ENCODE assay signal across 8 cellular contexts in the genomic region with DNA sequence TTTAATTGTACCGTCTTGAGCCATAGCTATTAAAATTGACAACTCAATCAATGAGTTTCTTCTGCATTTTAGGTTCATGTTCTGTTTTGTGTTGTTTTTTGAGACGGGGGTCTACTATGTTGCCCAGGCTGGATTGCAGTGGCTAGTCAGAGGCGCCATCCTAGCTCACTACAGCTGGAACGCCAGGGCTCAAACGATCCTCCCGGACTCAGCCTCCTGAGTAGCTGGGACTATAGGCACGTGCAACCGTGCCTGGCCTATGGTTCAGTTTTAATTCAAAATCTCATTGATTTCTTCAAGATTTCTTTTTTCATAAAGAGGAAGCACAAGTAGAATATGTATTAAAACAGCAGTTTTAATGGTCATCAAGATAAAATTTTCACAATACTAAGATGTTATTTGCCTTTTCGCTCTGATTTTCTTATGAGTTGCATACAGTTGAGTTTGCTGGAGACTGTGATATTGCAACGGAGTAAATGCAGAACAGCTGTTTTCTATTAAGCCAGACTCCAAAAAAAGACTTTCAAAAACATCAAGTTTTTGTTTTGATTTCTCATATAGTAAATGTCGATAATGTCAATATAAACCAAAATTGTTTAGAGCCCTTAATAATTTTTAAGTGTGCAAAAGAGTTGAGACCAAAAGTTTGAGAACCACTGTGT. TPM values are rescaled to one million over a fixed set of nuclear protein-coding genes. Genes with fewer than 3 reads are reported as not detected.
A peak's percentile ranks its signal among the peaks of the same experiment; 100 is the strongest.
DNase-seq lines count a peak whose midpoint lies in the region; ATAC-seq and TF ChIP-seq lines count a peak whose summit lies in the region.

No MANE protein-coding gene starts in this region.

- peak overlapping the region; percentile 89 for H3K9ac ChIP-seq in SU-DHL-6 (ENCODE audit: low read length)
- H3K9ac ChIP-seq in subcutaneous abdominal adipose tissue (ENCODE audit: low read length in 5 of 5), result peak overlapping the region in 2 of 5 donors; percentile 94 to 97

- intact Hi-C loops in activated CD4-positive, alpha-beta T cell treated with anti-CD3 and anti-CD28 coated beads for 36 hours (cut with DNase I, micrococcal nuclease), result loop anchor here (1.0 to 5.0 kb wide), 6 partner anchors 32 to 586 kb away; a partner anchor contains a TSS

- CTCF ChIA-PET in activated CD4-positive, alpha-beta T cell treated with anti-CD3 and anti-CD28 coated beads for 36 hours (lab: Charles Lee), result interaction anchor here (1.1 to 1.5 kb wide), 4 partner anchors 13 to 54 kb away, joined by 4 to 8 read pairs (median 6); no protein-coding TSS in a partner anchor

- 19% methylated on average over 11 of the region's 11 CpGs for WGBS in hepatocyte (ENCODE audit: low lambda C conversion rate, missing lambda C conversion rate)

- H3K27me3 ChIP-seq in SU-DHL-6 (ENCODE audit: low read length) (no peaks in the 10 kb centered on the region), hepatocyte (no peaks in the 10 kb centered on the region), subcutaneous abdominal adipose tissue (ENCODE audit: control insufficient read depth in 5 of 5, insufficient read depth in 4 of 5, low read length in 5 of 5) (no peaks in the 10 kb centered on the region)

- H3K9me3 ChIP-seq in SU-DHL-6 (ENCODE audit: insufficient read depth, low read length), result no peaks in the 10 kb centered on the region
- H3K9me3 ChIP-seq in hepatocyte (ENCODE audit: low read depth), result no peaks in the 10 kb centered on the region
- no peaks in the 10 kb centered on the region for H3K9me3 ChIP-seq in subcutaneous abdominal adipose tissue (ENCODE audit: control insufficient read depth in 5 of 5, low read length in 5 of 5)

- no peak for DNase-seq in activated CD4-positive, alpha-beta T cell treated with anti-CD3 and anti-CD28 coated beads for 36 hours
- DNase-seq in activated CD4-positive, alpha-beta T cell treated with anti-CD3 and anti-CD28 coated beads, Interleukin-2, amount 50 U/mL, for 4 hours, result no peak
- no peak for DNase-seq in hepatocyte (ENCODE audit: low spot score)
- no peak for DNase-seq in mesenteric fat pad (ENCODE audit: low spot score)

- peak overlapping the region; percentile 96 for H2AFZ ChIP-seq in SU-DHL-6 (ENCODE audit: low read depth, low read length, severe bottlenecking)
- peak overlapping the region; percentile 94 for H2AFZ ChIP-seq in hepatocyte

- H3K4me1 Mint-ChIP-seq in activated CD4-positive, alpha-beta T cell treated with anti-CD3 and anti-CD28 coated beads for 36 hours, result peaks cover 42% of the 10 kb centered on the region

- H4K20me1 ChIP-seq in SU-DHL-6 (ENCODE audit: low read depth, low read length), result no peaks in the 10 kb centered on the region
- peaks cover 3% of the 10 kb centered on the region for H4K20me1 ChIP-seq in hepatocyte (ENCODE audit: insufficient read depth, poor library complexity, severe bottlenecking)

- H3K9me2 ChIP-seq in SU-DHL-6 (replicated peaks; ENCODE audit: insufficient read depth, low read length) (no peaks in the 10 kb centered on the region), hepatocyte (replicated peaks; ENCODE audit: insufficient read depth) (no peaks in the 10 kb centered on the region)

- POLR2A ChIA-PET in activated CD4-positive, alpha-beta T cell treated with anti-CD3 and anti-CD28 coated beads for 36 hours (lab: Charles Lee), result interaction anchor here (1.5 to 1.6 kb wide), 2 partner anchors 13 to 40 kb away, joined by 4 to 7 read pairs; no protein-coding TSS in a partner anchor

- H3K4me1 ChIP-seq in hepatocyte (ENCODE audit: insufficient read depth), result peaks cover 19% of the 10 kb centered on the region
- peaks cover 2 to 36% (median 31%) of the 10 kb centered on the region in 5 donors for H3K4me1 ChIP-seq in subcutaneous abdominal adipose tissue (ENCODE audit: control insufficient read depth in 5 of 5, insufficient read depth in 5 of 5, low read length in 5 of 5)

- H3F3A ChIP-seq in SU-DHL-6 (ENCODE audit: insufficient read depth), result no peaks in the 10 kb centered on the region

- H3K4me3 Mint-ChIP-seq in activated CD4-positive, alpha-beta T cell treated with anti-CD3 and anti-CD28 coated beads for 36 hours, result peak overlapping the region; percentile 89

- peak overlapping the region; percentile 59; the same call in 1 of the 2 replicates for H3K27ac ChIP-seq in SU-DHL-6 (ENCODE audit: low read depth, low read length)
- peak overlapping the region; percentile 93 for H3K27ac ChIP-seq in hepatocyte
- H3K27ac ChIP-seq in subcutaneous abdominal adipose tissue (ENCODE audit: low read depth, low read length), result no peak overlapping the region

- H3K27ac Mint-ChIP-seq in activated CD4-positive, alpha-beta T cell treated with anti-CD3 and anti-CD28 coated beads for 36 hours, result peak overlapping the region; percentile 90

- ATAC-seq in activated CD4-positive, alpha-beta T cell treated with anti-CD3 and anti-CD28 coated beads for 36 hours, result no peak
- ATAC-seq in HG02678 (IDR thresholded peaks at IDR 0.05; ENCODE audit: unreplicated experiment) (no peak), HG02852 (IDR thresholded peaks at IDR 0.05; ENCODE audit: unreplicated experiment) (no peak)

- H3K4me2 ChIP-seq in SU-DHL-6 (ENCODE audit: low read depth, low read length, poor library complexity, severe bottlenecking), result peak overlapping the region; percentile 89
- peak overlapping the region; percentile 89 for H3K4me2 ChIP-seq in hepatocyte

- TF ChIP-seq CTCF in SU-DHL-6 (IDR thresholded peaks at IDR 0.05; ENCODE audit: insufficient read depth, low read length, poor library complexity, severe bottlenecking) (no peak), hepatocyte (IDR thresholded peaks at IDR 0.05; ENCODE audit: poor library complexity) (no peak)

- H3K79me2 ChIP-seq in SU-DHL-6 (ENCODE audit: insufficient read depth, low read length), result peaks cover 52% of the 10 kb centered on the region
- peaks cover 57% of the 10 kb centered on the region for H3K79me2 ChIP-seq in hepatocyte

- H3K36me3 ChIP-seq in SU-DHL-6 (ENCODE audit: low read length), result no peaks in the 10 kb centered on the region
- H3K36me3 ChIP-seq in hepatocyte (replicated peaks; ENCODE audit: insufficient read depth, low read depth), result no peaks in the 10 kb centered on the region
- peaks cover 0 to 10% (median 4%) of the 10 kb centered on the region in 5 donors for H3K36me3 ChIP-seq in subcutaneous abdominal adipose tissue (ENCODE audit: control insufficient read depth in 5 of 5, insufficient read depth in 5 of 5, low read length in 5 of 5)

- peaks cover 14% of the 10 kb centered on the region for H3K36me3 Mint-ChIP-seq in activated CD4-positive, alpha-beta T cell treated with anti-CD3 and anti-CD28 coated beads for 36 hours (ENCODE audit: low read depth)

- H3K27me3 Mint-ChIP-seq in activated CD4-positive, alpha-beta T cell treated with anti-CD3 and anti-CD28 coated beads for 36 hours, result no peaks in the 10 kb centered on the region

- H3K9me3 Mint-ChIP-seq in activated CD4-positive, alpha-beta T cell treated with anti-CD3 and anti-CD28 coated beads for 36 hours (ENCODE audit: low read depth), result no peaks in the 10 kb centered on the region

- H3K4me3 ChIP-seq in SU-DHL-6 (ENCODE audit: insufficient read depth, low read length, poor library complexity, severe bottlenecking), result peak overlapping the region; percentile 98
- H3K4me3 ChIP-seq in hepatocyte, result peak overlapping the region; percentile 67
- H3K4me3 ChIP-seq in subcutaneous abdominal adipose tissue (ENCODE audit: low read depth in 1 of 5, low read length in 5 of 5), result peak overlapping the region; percentile 78 to 98 (median 94)

RNA-seq across cellular contexts. Expression of a gene that starts 1.1 kb away (rescaled TPM):
- 10 to 100 TPM; 25.3 to 33.5 TPM for total RNA-seq in activated CD4-positive, alpha-beta T cell treated with anti-CD3 and anti-CD28 coated beads for 36 hours
- 40.4 and 54.3 TPM in 2 replicates for total RNA-seq in hepatocyte
- polyA plus RNA-seq in hepatocyte, result 32.1 and 35.2 TPM in 2 replicates
- total RNA-seq in mesenteric fat pad, result 24.1 TPM
